Comparison of ENCODE assay signal across 25 cellular contexts in the genomic region with DNA sequence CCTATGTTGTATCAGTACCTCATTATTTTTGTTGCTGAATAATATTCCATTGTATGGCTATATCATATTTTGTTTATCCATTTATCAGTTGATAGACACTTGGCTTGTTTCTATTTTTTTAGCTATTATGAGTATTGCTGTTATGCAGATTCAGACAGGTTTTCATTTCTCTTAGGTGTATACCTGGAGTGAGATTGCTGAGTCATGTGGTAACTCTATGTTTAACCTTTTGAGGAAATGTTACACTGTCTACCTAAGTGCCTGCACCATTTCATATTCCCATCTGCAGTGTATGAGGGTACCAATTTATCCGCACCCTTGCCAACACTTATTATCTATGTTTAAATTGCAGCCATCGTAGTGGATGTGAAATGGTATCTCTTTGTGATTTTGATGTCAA. TPM values are rescaled to one million over a fixed set of nuclear protein-coding genes. Genes with fewer than 3 reads are reported as not detected.
DNase-seq lines count a peak whose midpoint lies in the region; ATAC-seq, FAIRE-seq and TF ChIP-seq lines count a peak whose summit lies in the region.
"Had no signal": no experiment of that assay in that cellular context is flagged by ENCODE, and none has a peak within 500 bp of the region (broad histone marks: within the 10 kb centered on the region; RNA-seq: fewer than 3 reads in every experiment).

No MANE protein-coding gene starts in this region.

- no peaks in the 10 kb centered on the region for H3K4me1 Mint-ChIP-seq in activated CD8-positive, alpha-beta memory T cell treated with anti-CD3 and anti-CD28 coated beads, Interleukin-2, amount 10 ng/mL, durations not matched to agents 7 days and 5 days
- H3K4me1 Mint-ChIP-seq in GM23338: 0 out of 3 replicates have a peak, but pooled peaks cover 3% of the 10 kb centered on the region
- H3K4me1 Mint-ChIP-seq: CD4-positive, alpha-beta memory T cell had no signal

- H3K79me2 ChIP-seq in HepG2 (ENCODE audit: insufficient read depth, low read length): no peaks in the 10 kb centered on the region
- H3K79me2 ChIP-seq in GM23338 (replicated peaks; ENCODE audit: insufficient read depth): no peaks in the 10 kb centered on the region

- no peak overlapping the region for H3K18ac ChIP-seq in IMR-90 (ENCODE audit: low read depth, low read length)

- DNase-seq in DMS53 (lab: John Stamatoyannopoulos, UW) (peak; percentile 22), IMR-90 (no peak), epithelial cell of prostate (ENCODE audit: low read depth, low spot score) (peak; percentile 27), HepG2 (ENCODE audit: low spot score) (no peak), GM23338 (ENCODE audit: low spot score) (no peak)
- no peak for DNase-seq in activated CD8-positive, alpha-beta memory T cell treated with anti-CD3 and anti-CD28 coated beads, Interleukin-2, amount 10 ng/mL, durations not matched to agents 7 days and 5 days
- DNase-seq: C1 segment of cervical spinal cord; CD4-positive, alpha-beta memory T cell; COR-L47; DND-41; GM23248; H9; HFFc6; NCI-H1048; NCI-H1417 treated with DMSO at 0.1 percent for 48 hours; NCI-H1694 treated with DMSO at 0.1 percent for 48 hours; NCI-H2081; NCI-H2227 treated with DMSO at 0.1 percent for 48 hours; NCI-H526 treated with DMSO at 0.1 percent for 48 hours; OCI-M1; Peyer's patch; SIG-M5 had no signal

- H3K14ac ChIP-seq in IMR-90 (replicated peaks; ENCODE audit: low read depth, low read length): no peak overlapping the region

- ATAC-seq in IMR-90 (ENCODE audit: low read depth) (no peak), HepG2 (no peak), HG02938 (IDR thresholded peaks at IDR 0.05; ENCODE audit: unreplicated experiment) (no peak), GM23338 (no peak)
- no peak for ATAC-seq in activated CD8-positive, alpha-beta memory T cell treated with anti-CD3 and anti-CD28 coated beads, Interleukin-2, amount 10 ng/mL, durations not matched to agents 7 days and 5 days

- no peak overlapping the region for H3K56ac ChIP-seq in IMR-90 (ENCODE audit: extremely low read depth, insufficient read depth, low read length)

- POLR2A ChIA-PET in IMR-90 (lab: Charles Lee; ENCODE audit: unreplicated experiment) (no interaction called here), HepG2 (lab: Yijun Ruan, JAX) (no interaction called here)

- no peak overlapping the region; a peak in 1 of 4 replicates for H4K8ac ChIP-seq in IMR-90 (ENCODE audit: low read depth in 2 of 2, low read length in 2 of 2)

- H2BK15ac ChIP-seq in IMR-90 (ENCODE audit: low read depth, low read length): no peak overlapping the region

- TF ChIP-seq EP300 in HepG2 (IDR thresholded peaks at IDR 0.05; ENCODE audit: low read depth in 2 of 2, low read length in 2 of 2): no peak
- TF ChIP-seq EP300 in HepG2 (CRISPR knock-in tag; IDR thresholded peaks at IDR 0.05; ENCODE audit: borderline replicate concordance): no peak

- no peaks in the 10 kb centered on the region for H3K27me3 ChIP-seq in IMR-90 (ENCODE audit: control insufficient read depth, insufficient read depth, low read length)
- no peaks in the 10 kb centered on the region for H3K27me3 ChIP-seq in HepG2 (ENCODE audit: control insufficient read depth in 1 of 2, insufficient read depth in 2 of 2, low read length in 2 of 2)
- H3K27me3 ChIP-seq in GM23338 (ENCODE audit: insufficient read depth): no peaks in the 10 kb centered on the region
- H3K27me3 ChIP-seq: Peyer's patch had no signal

- in situ Hi-C loops in IMR-90 (cut with MboI; ENCODE audit: low sequenced_read_pairs) (no loop called here), HepG2 (cut with HindIII; ENCODE audit: extremely low pct_ligation_motif_present, low pct_unique_long_range_greater_than_20kb) (no loop called here)

- no peak for TF ChIP-seq RAD21 in IMR-90 (IDR thresholded peaks at IDR 0.05; ENCODE audit: low read length)
- TF ChIP-seq RAD21 in HepG2 (CRISPR knock-in tag; IDR thresholded peaks at IDR 0.05): no peak

- no peaks in the 10 kb centered on the region for H3K9me2 ChIP-seq in GM23338 (ENCODE audit: insufficient read depth)

- H2AK9ac ChIP-seq in IMR-90 (replicated peaks; ENCODE audit: low read depth, low read length, poor library complexity): no peak overlapping the region

- WGBS in IMR-90 (ENCODE audit: extremely low coverage in 2 of 2, insufficient read length in 1 of 2), 2 experiments: no CpG with 5 or more reads among the region's 2 CpGs
- 100% methylated on average over 2 of the region's 2 CpGs for WGBS in HepG2 (ENCODE audit: low lambda C conversion rate)

- H3K79me1 ChIP-seq in IMR-90 (ENCODE audit: low read depth in 1 of 2, low read length in 2 of 2): peaks cover 0 to 4% of the 10 kb centered on the region in 2 experiments; a peak in 1 of 4 replicates

- H3K27me3 Mint-ChIP-seq in activated CD8-positive, alpha-beta memory T cell treated with anti-CD3 and anti-CD28 coated beads, Interleukin-2, amount 10 ng/mL, durations not matched to agents 7 days and 5 days: peaks cover 3% of the 10 kb centered on the region
- H3K27me3 Mint-ChIP-seq in GM23338 (ENCODE audit: insufficient read depth, low read depth, poor library complexity): peaks cover 1% of the 10 kb centered on the region

- H3K4me3 ChIP-seq in IMR-90 (ENCODE audit: insufficient read depth, low read depth, low read length): no peak overlapping the region
- H3K4me3 ChIP-seq in HepG2 (replicated peaks in 1 of 3; ENCODE audit: insufficient read depth in 1 of 3, low read depth in 2 of 3, low read length in 3 of 3): no peak overlapping the region
- H3K4me3 ChIP-seq in GM23338: no peak overlapping the region
- H3K4me3 ChIP-seq: GM23248, Peyer's patch, SK-N-MC had no signal

- H3K36me3 ChIP-seq in IMR-90 (ENCODE audit: control insufficient read depth, insufficient read depth, low read length): no peaks in the 10 kb centered on the region
- no peaks in the 10 kb centered on the region for H3K36me3 ChIP-seq in HepG2 (replicated peaks in 1 of 2; ENCODE audit: control insufficient read depth in 1 of 2, insufficient read depth in 2 of 2, low read length in 2 of 2)
- no peaks in the 10 kb centered on the region for H3K36me3 ChIP-seq in GM23338 (ENCODE audit: insufficient read depth)
- H3K36me3 ChIP-seq: Peyer's patch had no signal

- no peak overlapping the region for H4K5ac ChIP-seq in IMR-90 (ENCODE audit: low read depth, low read length)

- H3K9me3 Mint-ChIP-seq in activated CD8-positive, alpha-beta memory T cell treated with anti-CD3 and anti-CD28 coated beads, Interleukin-2, amount 10 ng/mL, durations not matched to agents 7 days and 5 days (ENCODE audit: low read depth): no peaks in the 10 kb centered on the region
- H3K9me3 Mint-ChIP-seq in GM23338: peaks cover 10% of the 10 kb centered on the region; the same call in 1 of the 3 replicates
- H3K9me3 Mint-ChIP-seq: HFFc6 had no signal

- peaks cover 8% of the 10 kb centered on the region for H3K9me1 ChIP-seq in IMR-90 (ENCODE audit: insufficient read depth, low read length)

- intact Hi-C loops in IMR-90 (cut with micrococcal nuclease): loop anchor here (2.0 kb wide), 1 partner anchor 173 kb away; no protein-coding TSS in a partner anchor
- intact Hi-C loops in HepG2 (cut with micrococcal nuclease; ENCODE audit: unreplicated experiment): loop anchor here (5.0 kb wide), 1 partner anchor 291 kb away; no protein-coding TSS in a partner anchor

- CTCF ChIA-PET in IMR-90 (lab: Yijun Ruan, JAX) (no interaction called here), HepG2 (lab: Yijun Ruan, JAX; ENCODE audit: low intra/inter-chr PET ratio, low total read pairs) (no interaction called here)
- CTCF ChIA-PET in activated CD8-positive, alpha-beta memory T cell treated with anti-CD3 and anti-CD28 coated beads, Interleukin-2, amount 10 ng/mL, durations not matched to agents 7 days and 5 days (lab: Charles Lee): no interaction called here

- H2AK5ac ChIP-seq in IMR-90 (ENCODE audit: low read depth, low read length): no peak overlapping the region

- no peak overlapping the region for H3K27ac Mint-ChIP-seq in activated CD8-positive, alpha-beta memory T cell treated with anti-CD3 and anti-CD28 coated beads, Interleukin-2, amount 10 ng/mL, durations not matched to agents 7 days and 5 days
- no peak overlapping the region for H3K27ac Mint-ChIP-seq in GM23338
- H3K27ac Mint-ChIP-seq: CD4-positive, alpha-beta memory T cell; H9; HFFc6; IgD-negative memory B cell had no signal

- no peak for TF ChIP-seq CTCF in IMR-90 (conservative IDR thresholded peaks at IDR 0.05; ENCODE audit: low read depth, low read length)
- TF ChIP-seq CTCF in HepG2 (CRISPR knock-in tag; IDR thresholded peaks at IDR 0.05): no peak
- TF ChIP-seq CTCF in GM23338 (conservative IDR thresholded peaks at IDR 0.05; ENCODE audit: low read depth in 2 of 2): no peak

- TF ChIP-seq POLR2A in IMR-90 (IDR thresholded peaks at IDR 0.05; ENCODE audit: low read depth, low read length) (no peak), HepG2 (IDR thresholded peaks at IDR 0.05; ENCODE audit: insufficient read depth in 1 of 2, low read depth in 2 of 2, low read length in 2 of 2) (no peak)

- H2BK120ac ChIP-seq in IMR-90 (ENCODE audit: low read depth, low read length): no peak overlapping the region

- H4K20me1 ChIP-seq in IMR-90 (ENCODE audit: insufficient read depth, low read length) (no peaks in the 10 kb centered on the region), HepG2 (ENCODE audit: insufficient read depth, low read length) (no peaks in the 10 kb centered on the region), GM23338 (replicated peaks; ENCODE audit: insufficient read depth) (no peaks in the 10 kb centered on the region)

- H3K27ac ChIP-seq in IMR-90 (ENCODE audit: insufficient read depth, low read length): no peak overlapping the region
- H3K27ac ChIP-seq in epithelial cell of prostate: no peak overlapping the region
- H3K27ac ChIP-seq in HepG2 (ENCODE audit: extremely low read length, insufficient read depth, low read length): no peak overlapping the region
- H3K27ac ChIP-seq in GM23338 (ENCODE audit: low read depth): no peak overlapping the region
- H3K27ac ChIP-seq: GM23248, SK-N-MC had no signal

- H3K9ac ChIP-seq in IMR-90 (ENCODE audit: low read depth, low read length): no peak overlapping the region
- no peak overlapping the region for H3K9ac ChIP-seq in HepG2 (ENCODE audit: insufficient read depth, low read depth, low read length)
- H3K9ac ChIP-seq: GM23248 had no signal

- FAIRE-seq in HepG2 (lab: Jason Lieb, UNC): no peak

- no peak overlapping the region for H2AFZ ChIP-seq in IMR-90 (replicated peaks; ENCODE audit: low read length, poor library complexity)
- no peak overlapping the region for H2AFZ ChIP-seq in HepG2 (ENCODE audit: low read length)
- no peak overlapping the region for H2AFZ ChIP-seq in GM23338
- H2AFZ ChIP-seq: GM23248 had no signal

- no TSS peak for BruUV-seq in IMR-90 (replicated peaks; lab: Mats Ljungman, UMichigan)
- BruUV-seq in HepG2 (replicated peaks; lab: Mats Ljungman, UMichigan): no TSS peak

- no peak overlapping the region for H2BK20ac ChIP-seq in IMR-90 (ENCODE audit: low read depth, low read length)

- H2BK5ac ChIP-seq in IMR-90 (ENCODE audit: low read depth, low read length, poor library complexity, severe bottlenecking): no peak overlapping the region

- H4K91ac ChIP-seq in IMR-90 (ENCODE audit: insufficient read depth, low read depth, low read length): no peak overlapping the region

- H3K9me3 ChIP-seq in IMR-90 (ENCODE audit: control insufficient read depth, insufficient read depth, low read length) (no peaks in the 10 kb centered on the region), HepG2 (ENCODE audit: low read length) (no peaks in the 10 kb centered on the region)
- H3K9me3 ChIP-seq: Peyer's patch had no signal

- no peak overlapping the region for H3K4me3 Mint-ChIP-seq in activated CD8-positive, alpha-beta memory T cell treated with anti-CD3 and anti-CD28 coated beads, Interleukin-2, amount 10 ng/mL, durations not matched to agents 7 days and 5 days
- H3K4me3 Mint-ChIP-seq in GM23338: no peak overlapping the region
- H3K4me3 Mint-ChIP-seq: CD4-positive, alpha-beta memory T cell; H9; HFFc6; IgD-negative memory B cell had no signal

- H3K4me2 ChIP-seq in IMR-90 (ENCODE audit: low read depth, low read length) (no peak overlapping the region), HepG2 (ENCODE audit: low read depth, low read length) (no peak overlapping the region), GM23338 (no peak overlapping the region)

- no peak overlapping the region for H3K23ac ChIP-seq in IMR-90 (ENCODE audit: low read depth, low read length)

- H3K4me1 ChIP-seq in IMR-90 (ENCODE audit: control insufficient read depth, insufficient read depth, low read length): peaks cover 8% of the 10 kb centered on the region
- peaks cover 50% of the 10 kb centered on the region for H3K4me1 ChIP-seq in HepG2 (ENCODE audit: insufficient read depth, low read length)
- peaks cover 3% of the 10 kb centered on the region; the same call in 1 of the 2 replicates for H3K4me1 ChIP-seq in GM23338 (ENCODE audit: insufficient read depth)

- dilution Hi-C loops in IMR-90 (cut with HindIII; ENCODE audit: low sequenced_read_pairs, unreplicated experiment): no loop called here

- no peaks in the 10 kb centered on the region for H3F3A ChIP-seq in GM23338 (replicated peaks; ENCODE audit: low read depth)

- H3K4ac ChIP-seq in IMR-90 (ENCODE audit: low read depth, low read length): no peak overlapping the region

- no peaks in the 10 kb centered on the region for H3K36me3 Mint-ChIP-seq in activated CD8-positive, alpha-beta memory T cell treated with anti-CD3 and anti-CD28 coated beads, Interleukin-2, amount 10 ng/mL, durations not matched to agents 7 days and 5 days
- H3K36me3 Mint-ChIP-seq in GM23338 (ENCODE audit: low read depth): peaks cover 2% of the 10 kb centered on the region; the same call in 1 of the 3 replicates
- H3K36me3 Mint-ChIP-seq: CD4-positive, alpha-beta memory T cell had no signal

RNA-seq across cellular contexts. Expression of a gene that starts 43.0 kb away (rescaled TPM):
- total RNA-seq in IMR-90 (2012; rRNA removed) (29.8 and 30.0 TPM in 2 replicates), HepG2 (2016; rRNA removed; fragmentation: Illumina TruSeq; extraction: Trizol) (3.2 and 3.8 TPM in 2 replicates)
- polyA plus RNA-seq in IMR-90 (2012; rRNA removed) (22.0 and 23.1 TPM in 2 replicates), HepG2 (2011; rRNA removed) (3.1 and 3.2 TPM in 2 replicates), GM23338 (2016; fragmentation: Nextera tagmentation; extraction: Ambion mirVana) (6.2 and 7.8 TPM in 2 replicates)
- 12.1 and 19.9 TPM in 2 replicates for polyA plus RNA-seq in IMR-90 (2012; cell fraction: cytosol; rRNA removed)
- polyA plus RNA-seq in IMR-90 (2012; cell fraction: nucleus; rRNA removed; ENCODE audit: low replicate concordance): 27.7 and 38.4 TPM in 2 replicates
- 1.3 and 2.3 TPM in 2 replicates for total RNA-seq in HepG2 (2016; cell fraction: cytosol; rRNA removed; fragmentation: Illumina TruSeq; extraction: Trizol; ENCODE audit: low read depth)
- 3.0 and 3.3 TPM in 2 replicates for total RNA-seq in HepG2 (2016; cell fraction: insoluble cytoplasmic fraction; rRNA removed; fragmentation: Illumina TruSeq; extraction: Trizol)
- 2.4 and 2.6 TPM in 2 replicates for total RNA-seq in HepG2 (2016; cell fraction: membrane; rRNA removed; fragmentation: Illumina TruSeq; extraction: Trizol)
- 7.0 and 12.0 TPM in 2 replicates for total RNA-seq in HepG2 (2016; cell fraction: nucleus; rRNA removed; fragmentation: Illumina TruSeq; extraction: Trizol)
- polyA plus RNA-seq in HepG2 (2011; cell fraction: cytosol; rRNA removed): 1.9 and 2.5 TPM in 2 replicates
- 5.0 and 7.8 TPM in 2 replicates for polyA plus RNA-seq in HepG2 (2011; cell fraction: nucleus; rRNA removed)
- polyA plus RNA-seq in HepG2 (2012): 1.9 and 2.2 TPM in 2 replicates
- polyA plus RNA-seq in HepG2 (2016; cell fraction: cytosol; fragmentation: Illumina TruSeq; extraction: Trizol; ENCODE audit: low read depth): 0.23 and 0.25 TPM in 2 replicates
- polyA plus RNA-seq in HepG2 (2016; cell fraction: insoluble cytoplasmic fraction; fragmentation: Illumina TruSeq; extraction: Trizol; ENCODE audit: low read depth): 2.4 and 2.7 TPM in 2 replicates
- 0.74 and 0.91 TPM in 2 replicates for polyA plus RNA-seq in HepG2 (2016; cell fraction: membrane; fragmentation: Illumina TruSeq; extraction: Trizol; ENCODE audit: low read depth)
- polyA plus RNA-seq in HepG2 (2016; cell fraction: nucleus; fragmentation: Illumina TruSeq; extraction: Trizol; ENCODE audit: insufficient read depth, low read depth): 2.8 and 3.6 TPM in 2 replicates
- 25.0 and 59.0 TPM in 2 replicates for polyA minus RNA-seq in HepG2 (2011; rRNA and poly(A)+ RNA removed; ENCODE audit: low replicate concordance)
- 4.5 and 7.2 TPM in 2 replicates for polyA minus RNA-seq in HepG2 (2011; cell fraction: cytosol; rRNA and poly(A)+ RNA removed)
- 26.3 and 31.1 TPM in 2 replicates for polyA minus RNA-seq in HepG2 (2011; cell fraction: nucleus; rRNA and poly(A)+ RNA removed)
- under 1 TPM in 1 of 2 experiments, not detected in 1; 0.35 TPM for total RNA-seq in activated CD8-positive, alpha-beta memory T cell treated with anti-CD3 and anti-CD28 coated beads, Interleukin-2, amount 10 ng/mL, durations not matched to agents 7 days and 5 days
- 12.4 and 22.9 TPM in 2 replicates for total RNA-seq in GM23338 (2014; rRNA removed; shearing (Covaris generic))

Comparison
In these comparisons a context has a peak if more than half of its experiments do, and no peak if none do; other contexts are left out.
1. DNase-seq: peak in DMS53 (single experiment) and epithelial cell of prostate (single experiment); none in IMR-90 (single experiment), HepG2 (single experiment), activated CD8-positive, alpha-beta memory T cell treated with anti-CD3 and anti-CD28 coated beads, Interleukin-2, amount 10 ng/mL, durations not matched to agents 7 days and 5 days (single experiment) and GM23338 (single experiment).